ENCODE assay signal across 1 cellular context in genomic region chr20:380763-381580, GRCh38.
TF ChIP-seq lines count a peak whose summit lies in the region.

No MANE protein-coding gene starts in this region.

TF ChIP-seq in HepG2, 621 proteins besides CTCF, POLR2A, EP300 and RAD21 (continued from another document and continues in another):
- TF ChIP-seq PAX8 (CRISPR knock-in tag; IDR thresholded peaks at IDR 0.05; ENCODE audit: borderline replicate concordance) = peak; percentile 82; the same call in 1 of the 2 replicates
- TF ChIP-seq TERF1 (CRISPR knock-in tag; IDR thresholded peaks at IDR 0.05) = peak; percentile 0; the same call in 1 of the 2 replicates
- peak; percentile 90 for TF ChIP-seq PHF8 (CRISPR knock-in tag; IDR thresholded peaks at IDR 0.05)
- no peak for TF ChIP-seq ZBTB49 (CRISPR knock-in tag; IDR thresholded peaks at IDR 0.05; ENCODE audit: borderline replicate concordance)
- peak; percentile 59; the same call in 1 of the 2 replicates for TF ChIP-seq E2F5 (CRISPR knock-in tag; conservative IDR thresholded peaks at IDR 0.05)
- no peak for TF ChIP-seq HNF1A (IDR thresholded peaks at IDR 0.05; ENCODE audit: low read depth)
- TF ChIP-seq HNF1A (CRISPR knock-in tag; IDR thresholded peaks at IDR 0.05; ENCODE audit: borderline replicate concordance) = peak; percentile 89
- peak; percentile 46; the same call in 1 of the 2 replicates for TF ChIP-seq TARDBP (CRISPR knock-in tag; IDR thresholded peaks at IDR 0.05)
- TF ChIP-seq ZNF770 (CRISPR knock-in tag; IDR thresholded peaks at IDR 0.05) = peak; percentile 74
- peak; percentile 80 for TF ChIP-seq ZNF772 (CRISPR knock-in tag; IDR thresholded peaks at IDR 0.05)
- TF ChIP-seq NAIF1 (CRISPR knock-in tag; IDR thresholded peaks at IDR 0.05; ENCODE audit: borderline replicate concordance) = peak; percentile 54; the same call in 1 of the 2 replicates
- peak; percentile 98 for TF ChIP-seq RBFOX2 (IDR thresholded peaks at IDR 0.05; ENCODE audit: low read depth, low read length)
- TF ChIP-seq ZSCAN29 (CRISPR knock-in tag; conservative IDR thresholded peaks at IDR 0.05) = peak; percentile 93; the same call in 1 of the 2 replicates
- peak; percentile 86 for TF ChIP-seq MTA1 (CRISPR knock-in tag; IDR thresholded peaks at IDR 0.05; ENCODE audit: borderline replicate concordance)
- TF ChIP-seq ZNF687 (CRISPR knock-in tag; IDR thresholded peaks at IDR 0.05) = peak; percentile 82
- no peak for TF ChIP-seq TRIM24 (CRISPR knock-in tag; IDR thresholded peaks at IDR 0.05)
- peak; percentile 89; the same call in 1 of the 2 replicates for TF ChIP-seq ZNF577 (CRISPR knock-in tag; IDR thresholded peaks at IDR 0.05; ENCODE audit: borderline replicate concordance, low read depth)
- TF ChIP-seq ZNF570 (CRISPR knock-in tag; IDR thresholded peaks at IDR 0.05; ENCODE audit: borderline replicate concordance) = peak; percentile 77; the same call in 1 of the 2 replicates
- TF ChIP-seq TCF7L2 (IDR thresholded peaks at IDR 0.05; ENCODE audit: low read depth, low read length) = no peak
- peak; percentile 77 for TF ChIP-seq FOXO1 (CRISPR knock-in tag; IDR thresholded peaks at IDR 0.05)
- no peak for TF ChIP-seq ZFP36 (IDR thresholded peaks at IDR 0.05; ENCODE audit: borderline replicate concordance, low read depth, low read length, partially characterized antibody)
- TF ChIP-seq ZKSCAN5 (CRISPR knock-in tag; IDR thresholded peaks at IDR 0.05) = no peak
- TF ChIP-seq GPN1 (CRISPR knock-in tag; IDR thresholded peaks at IDR 0.05; ENCODE audit: borderline replicate concordance) = no peak
- peak; percentile 86 for TF ChIP-seq MED8 (CRISPR knock-in tag; IDR thresholded peaks at IDR 0.05; ENCODE audit: insufficient replicate concordance)
- TF ChIP-seq ETS1 (CRISPR knock-in tag; IDR thresholded peaks at IDR 0.05) = peak; percentile 84; the same call in 1 of the 2 replicates
- TF ChIP-seq KLF6 (CRISPR knock-in tag; IDR thresholded peaks at IDR 0.05) = peak; percentile 96
- no peak for TF ChIP-seq NFE2L2 (IDR thresholded peaks at IDR 0.05; ENCODE audit: low read length)
- peak; percentile 59 for TF ChIP-seq HNF4A (CRISPR knock-in tag; IDR thresholded peaks at IDR 0.05)
- TF ChIP-seq ZNF501 (CRISPR knock-in tag; IDR thresholded peaks at IDR 0.05) = peak; percentile 80; the same call in 1 of the 2 replicates
- no peak for TF ChIP-seq ZNF292 (CRISPR knock-in tag; IDR thresholded peaks at IDR 0.05; ENCODE audit: borderline replicate concordance, low read depth)
- TF ChIP-seq ZNF629 (CRISPR knock-in tag; conservative IDR thresholded peaks at IDR 0.05) = no peak
- peak; percentile 79 to 94 for TF ChIP-seq HMGXB4 (CRISPR knock-in tag; IDR thresholded peaks at IDR 0.05; ENCODE audit: borderline replicate concordance in 1 of 2, low read depth in 1 of 2)
- TF ChIP-seq POLR2AphosphoS5 (IDR thresholded peaks at IDR 0.05; ENCODE audit: low read depth, low read length) = peak; percentile 72
- peak; percentile 67 for TF ChIP-seq MLX (CRISPR knock-in tag; IDR thresholded peaks at IDR 0.05)
- TF ChIP-seq CSRNP1 (CRISPR knock-in tag; IDR thresholded peaks at IDR 0.05) = peak; percentile 39; the same call in 1 of the 2 replicates
- TF ChIP-seq SMC3 (IDR thresholded peaks at IDR 0.05; ENCODE audit: low read length) = peak; percentile 26; the same call in 1 of the 2 replicates
- no peak; the same call in 1 of the 2 replicates for TF ChIP-seq ZBTB3 (CRISPR knock-in tag; IDR thresholded peaks at IDR 0.05; ENCODE audit: borderline replicate concordance, low read depth)
- TF ChIP-seq RARG (CRISPR knock-in tag; IDR thresholded peaks at IDR 0.05; ENCODE audit: low read depth) = 0 out of 2 replicates have a peak, but pooled peaks have one; percentile 80
- no peak for TF ChIP-seq ZNF572 (CRISPR knock-in tag; IDR thresholded peaks at IDR 0.05)
